ENCODE assay signal across 9 cellular contexts in the genomic region with DNA sequence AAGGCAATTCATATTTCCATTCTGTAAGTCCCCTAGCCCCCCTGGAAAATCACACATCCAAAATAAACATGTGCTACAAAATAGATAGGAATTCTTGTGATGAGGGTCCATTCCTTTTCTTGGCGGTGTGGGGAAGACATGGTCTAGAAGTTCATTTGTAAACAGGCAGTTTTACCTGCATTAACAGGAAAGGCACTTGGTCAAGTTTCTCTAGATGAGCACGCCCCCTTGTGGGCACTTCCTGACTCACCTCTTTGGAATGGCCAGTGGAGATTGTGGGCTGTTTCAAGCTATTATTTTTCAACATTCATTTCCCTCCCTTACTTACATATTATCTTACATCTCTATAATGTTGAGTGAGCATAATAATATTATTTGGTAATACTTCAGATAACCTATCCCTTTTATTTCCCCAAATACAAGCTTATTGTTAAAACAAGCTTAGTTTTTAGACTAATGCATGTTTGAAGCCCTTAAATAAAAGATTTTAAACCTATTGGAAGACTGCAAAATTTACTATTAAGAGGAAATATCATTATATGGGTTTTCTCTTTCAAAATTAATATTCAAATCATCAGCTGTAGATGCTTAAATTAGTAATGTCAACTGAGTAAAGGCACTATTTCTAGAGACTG.
DNase-seq lines count a peak whose midpoint lies in the region; ATAC-seq and TF ChIP-seq lines count a peak whose summit lies in the region.
"Had no signal": no experiment of that assay in that cellular context is flagged by ENCODE, and none has a peak within 500 bp of the region (broad histone marks: within the 10 kb centered on the region; RNA-seq: fewer than 3 reads in every experiment).

No MANE protein-coding gene starts in this region.

- no peak overlapping the region for H2AFZ ChIP-seq in OCI-LY1 (ENCODE audit: low read length)
- H2AFZ ChIP-seq in fibroblast of lung (ENCODE audit: low read length): no peak overlapping the region
- no peak overlapping the region for H2AFZ ChIP-seq in neural progenitor cell (replicated peaks)

- H3K4me1 ChIP-seq in OCI-LY1 (ENCODE audit: insufficient read depth, low read length, severe bottlenecking): no peaks in the 10 kb centered on the region
- H3K4me1 ChIP-seq in fibroblast of lung (ENCODE audit: control insufficient read depth, extremely low read depth, insufficient read depth, low read length): no peaks in the 10 kb centered on the region
- no peaks in the 10 kb centered on the region for H3K4me1 ChIP-seq in neural progenitor cell
- no peaks in the 10 kb centered on the region for H3K4me1 ChIP-seq in suprapubic skin

- DNase-seq in HK-2 (ENCODE audit: unreplicated experiment) (peak; percentile 88), activated T-cell treated with anti-CD3 and anti-CD28 coated beads for 4 hours (peak; percentile 56), fibroblast of lung (ENCODE audit: low read depth in 2 of 2) (peak; percentile 59 to 73), neural progenitor cell (ENCODE audit: low spot score) (peak; percentile 86), suprapubic skin (ENCODE audit: low spot score in 2 of 2) (peak; percentile 85 to 87)

- TF ChIP-seq EP300 in suprapubic skin (IDR thresholded peaks at IDR 0.05): no peak

- H3K4me3 ChIP-seq in OCI-LY1 (ENCODE audit: low read depth, low read length, poor library complexity, severe bottlenecking) (no peak overlapping the region), fibroblast of lung (replicated peaks in 1 of 4; ENCODE audit: control extremely low read depth in 1 of 4, insufficient read depth in 1 of 4, low read depth in 3 of 4, low read length in 4 of 4) (no peak overlapping the region), neural progenitor cell (no peak overlapping the region), suprapubic skin (no peak overlapping the region)

- no peaks in the 10 kb centered on the region for H3K4me1 Mint-ChIP-seq in neural progenitor cell

- H3K79me2 ChIP-seq in OCI-LY1 (ENCODE audit: insufficient read depth, low read length): no peaks in the 10 kb centered on the region
- no peaks in the 10 kb centered on the region for H3K79me2 ChIP-seq in fibroblast of lung (ENCODE audit: control insufficient read depth, insufficient read depth, low read length)
- no peaks in the 10 kb centered on the region for H3K79me2 ChIP-seq in neural progenitor cell (ENCODE audit: low read depth)

- TF ChIP-seq POLR2A in suprapubic skin (IDR thresholded peaks at IDR 0.05): no peak

- H3K36me3 ChIP-seq in OCI-LY1 (ENCODE audit: insufficient read depth, low read length) (no peaks in the 10 kb centered on the region), fibroblast of lung (ENCODE audit: control insufficient read depth, insufficient read depth, low read length) (no peaks in the 10 kb centered on the region), neural progenitor cell (no peaks in the 10 kb centered on the region), suprapubic skin (no peaks in the 10 kb centered on the region)

- TF ChIP-seq CTCF in C4-2B (conservative IDR thresholded peaks at IDR 0.05) (peak; percentile 89), OCI-LY1 (IDR thresholded peaks at IDR 0.05; ENCODE audit: low read length) (peak; percentile 87), fibroblast of lung (conservative IDR thresholded peaks at IDR 0.05 in 1 of 2, IDR thresholded peaks at IDR 0.05 in 1 of 2; ENCODE audit: low read depth in 1 of 2, low read length in 2 of 2) (peak; percentile 78 to 82), neural progenitor cell (IDR thresholded peaks at IDR 0.05) (peak; percentile 86), suprapubic skin (IDR thresholded peaks at IDR 0.05) (peak; percentile 30 to 73)

- H3K27me3 ChIP-seq in OCI-LY1 (ENCODE audit: insufficient read depth, low read length): no peaks in the 10 kb centered on the region
- H3K27me3 ChIP-seq in fibroblast of lung (ENCODE audit: control insufficient read depth, insufficient read depth, low read length): no peaks in the 10 kb centered on the region
- H3K27me3 ChIP-seq in neural progenitor cell: no peaks in the 10 kb centered on the region
- no peaks in the 10 kb centered on the region for H3K27me3 ChIP-seq in suprapubic skin

- H3K27me3 Mint-ChIP-seq in neural progenitor cell (ENCODE audit: insufficient read depth, low read depth): no peaks in the 10 kb centered on the region

- H3K36me3 Mint-ChIP-seq in neural progenitor cell: no peaks in the 10 kb centered on the region

- H3K4me2 ChIP-seq in OCI-LY1 (ENCODE audit: low read length): no peak overlapping the region
- no peak overlapping the region for H3K4me2 ChIP-seq in fibroblast of lung (ENCODE audit: extremely low read depth, insufficient read depth, low read length)
- H3K4me2 ChIP-seq in neural progenitor cell: no peak overlapping the region

- no peaks in the 10 kb centered on the region for H3K9me3 Mint-ChIP-seq in neural progenitor cell
- H3K9me3 Mint-ChIP-seq: T-helper 1 cell treated with Interleukin-12 subunit alpha and Interleukin-12 subunit beta and Interleukin-4 antibody, amounts not matched to agents 30 μg/mL and 1 μg/mL, for 36 hours had no signal

- H4K20me1 ChIP-seq in OCI-LY1 (ENCODE audit: insufficient read depth, low read length) (no peaks in the 10 kb centered on the region), fibroblast of lung (ENCODE audit: control insufficient read depth, extremely low read depth, insufficient read depth, low read length) (no peaks in the 10 kb centered on the region), neural progenitor cell (ENCODE audit: low read depth) (no peaks in the 10 kb centered on the region)

- 4% methylated on average over 2 of the region's 2 CpGs for WGBS in suprapubic skin

- no peaks in the 10 kb centered on the region for H3F3A ChIP-seq in OCI-LY1 (ENCODE audit: insufficient read depth, low read length)
- H3F3A ChIP-seq in neural progenitor cell (ENCODE audit: low read depth): no peaks in the 10 kb centered on the region

- H3K4me3 Mint-ChIP-seq in neural progenitor cell: no peak overlapping the region
- H3K4me3 Mint-ChIP-seq: T-helper 1 cell treated with Interleukin-12 subunit alpha and Interleukin-12 subunit beta and Interleukin-4 antibody, amounts not matched to agents 30 μg/mL and 1 μg/mL, for 36 hours had no signal

- H3K9ac ChIP-seq in OCI-LY1 (ENCODE audit: low read length) (no peak overlapping the region), fibroblast of lung (ENCODE audit: insufficient read depth, low read length) (no peak overlapping the region), neural progenitor cell (no peak overlapping the region)

- H3K9me2 ChIP-seq in OCI-LY1 (ENCODE audit: low read depth, low read length): no peaks in the 10 kb centered on the region

- ATAC-seq in GM18909 (IDR thresholded peaks at IDR 0.05; ENCODE audit: poor library complexity, unreplicated experiment): peak; percentile 74

- H3K9me3 ChIP-seq in OCI-LY1 (ENCODE audit: low read length) (no peaks in the 10 kb centered on the region), fibroblast of lung (ENCODE audit: control insufficient read depth, insufficient read depth, low read depth, low read length) (no peaks in the 10 kb centered on the region), neural progenitor cell (ENCODE audit: low read depth) (no peaks in the 10 kb centered on the region), suprapubic skin (no peaks in the 10 kb centered on the region)

- H3K27ac ChIP-seq in C4-2B (no peak overlapping the region), OCI-LY1 (ENCODE audit: low read depth, low read length, poor library complexity, severe bottlenecking) (no peak overlapping the region), fibroblast of lung (ENCODE audit: insufficient read depth, low read length) (no peak overlapping the region), neural progenitor cell (no peak overlapping the region), suprapubic skin (no peak overlapping the region)

- H3K27ac Mint-ChIP-seq in neural progenitor cell: no peak overlapping the region
- H3K27ac Mint-ChIP-seq: T-helper 1 cell treated with Interleukin-12 subunit alpha and Interleukin-12 subunit beta and Interleukin-4 antibody, amounts not matched to agents 30 μg/mL and 1 μg/mL, for 36 hours had no signal
